In genomic region chr12:47385587-47385986, GRCh38 we compare ENCODE assay signal across 18 cellular contexts.
"Had no signal": no experiment of that assay in that cellular context is flagged by ENCODE, and none has a peak within 500 bp of the region (broad histone marks: within the 10 kb centered on the region; RNA-seq: fewer than 3 reads in every experiment).

No MANE protein-coding gene starts in this region.

- H3K4me1 ChIP-seq: foreskin keratinocyte, upper lobe of right lung had no signal

- DNase-seq: activated CD4-positive, alpha-beta T cell treated with anti-CD3 and anti-CD28 coated beads for 48 hours; activated CD8-positive, alpha-beta memory T cell treated with anti-CD3 and anti-CD28 coated beads, Interleukin-2, amount 10 ng/mL, durations not matched to agents 7 days and 5 days; activated gamma-delta T cell treated with Interleukin-2 at 50 U/mL for 16 hours; activated T-cell treated with anti-CD3 and anti-CD28 coated beads, Interleukin-2, amount 50 U/mL, for 48 hours; dermis blood vessel endothelial cell; effector memory CD8-positive, alpha-beta T cell; foreskin keratinocyte; glutamatergic neuron; hypothalamus; left ventricle myocardium inferior; naive thymus-derived CD8-positive, alpha-beta T cell; posterior cingulate gyrus; stimulated activated CD4-positive, alpha-beta T cell treated with anti-CD3 and anti-CD28 coated beads, Interleukin-2, amount 100 ng/mL, for 48 hours; stomach; T-helper 17 cell; upper lobe of right lung had no signal

- H3K9me3 Mint-ChIP-seq: effector memory CD8-positive, alpha-beta T cell had no signal

- H3K9me3 ChIP-seq: neutrophil, stomach, thoracic aorta, upper lobe of right lung had no signal

- H3K27ac Mint-ChIP-seq: activated CD8-positive, alpha-beta memory T cell treated with anti-CD3 and anti-CD28 coated beads, Interleukin-2, amount 10 ng/mL, durations not matched to agents 7 days and 5 days; effector memory CD8-positive, alpha-beta T cell; T-helper 17 cell had no signal

- H3K4me3 Mint-ChIP-seq: activated CD8-positive, alpha-beta memory T cell treated with anti-CD3 and anti-CD28 coated beads, Interleukin-2, amount 10 ng/mL, durations not matched to agents 7 days and 5 days; effector memory CD8-positive, alpha-beta T cell; naive thymus-derived CD8-positive, alpha-beta T cell; T-helper 17 cell had no signal

- H3K27me3 Mint-ChIP-seq: activated CD8-positive, alpha-beta memory T cell treated with anti-CD3 and anti-CD28 coated beads, Interleukin-2, amount 10 ng/mL, durations not matched to agents 7 days and 5 days; effector memory CD8-positive, alpha-beta T cell; naive thymus-derived CD8-positive, alpha-beta T cell; T-helper 17 cell had no signal

- H3K36me3 ChIP-seq: left ventricle myocardium inferior, neutrophil, stomach, thoracic aorta, upper lobe of right lung had no signal

- H3K27me3 ChIP-seq: foreskin keratinocyte, stomach, upper lobe of right lung had no signal

- ATAC-seq: activated CD8-positive, alpha-beta memory T cell treated with anti-CD3 and anti-CD28 coated beads, Interleukin-2, amount 10 ng/mL, durations not matched to agents 7 days and 5 days; effector memory CD8-positive, alpha-beta T cell; foreskin keratinocyte; naive thymus-derived CD8-positive, alpha-beta T cell; T-helper 17 cell; upper lobe of right lung had no signal

- H3K27ac ChIP-seq: foreskin keratinocyte, left ventricle myocardium inferior, neutrophil, stomach, thoracic aorta, upper lobe of right lung had no signal

- H3K4me3 ChIP-seq: left ventricle myocardium inferior, stomach, thoracic aorta, upper lobe of right lung had no signal
